10 cellular contexts compared by ENCODE assay signal in the genomic region with DNA sequence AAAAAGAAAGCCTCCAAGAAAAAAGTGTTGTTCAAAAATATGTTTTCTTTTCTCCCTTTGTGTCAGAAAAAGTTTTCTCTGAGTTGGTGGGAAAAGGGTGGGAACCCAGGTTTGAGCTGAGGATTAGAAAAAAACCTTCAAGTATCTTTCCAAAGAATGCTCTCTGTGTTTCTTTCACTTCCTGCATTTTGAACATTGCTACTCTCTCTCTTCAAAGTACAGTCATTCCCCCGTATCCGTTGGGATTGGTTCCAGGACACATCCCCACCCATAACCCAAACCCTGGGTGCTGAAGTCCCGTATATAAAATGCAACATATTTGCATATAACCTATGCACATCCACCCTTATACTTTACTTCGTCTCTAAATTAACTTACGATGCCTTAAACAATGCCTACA.
DNase-seq lines count a peak whose midpoint lies in the region; ATAC-seq, FAIRE-seq and TF ChIP-seq lines count a peak whose summit lies in the region.
"Had no signal": no experiment of that assay in that cellular context is flagged by ENCODE, and none has a peak within 500 bp of the region (broad histone marks: within the 10 kb centered on the region; RNA-seq: fewer than 3 reads in every experiment).

No MANE protein-coding gene starts in this region.

- H3K79me2 ChIP-seq in OCI-LY7 (ENCODE audit: insufficient read depth, low read depth, low read length), result no peaks in the 10 kb centered on the region
- no peaks in the 10 kb centered on the region for H3K79me2 ChIP-seq in endothelial cell of umbilical vein (ENCODE audit: control insufficient read depth, insufficient read depth, low read length)

- H3K9me3 ChIP-seq in BLaER1 (no peaks in the 10 kb centered on the region), OCI-LY7 (ENCODE audit: low read length) (no peaks in the 10 kb centered on the region), endothelial cell of umbilical vein (replicated peaks; ENCODE audit: control insufficient read depth, insufficient read depth, low read length) (no peaks in the 10 kb centered on the region), neuron (ENCODE audit: low read length) (no peaks in the 10 kb centered on the region)
- no peaks in the 10 kb centered on the region for H3K9me3 ChIP-seq in effector memory CD4-positive, alpha-beta T cell (ENCODE audit: control insufficient read depth, low read length)
- H3K9me3 ChIP-seq: MG63 had no signal

- POLR2A ChIA-PET in OCI-LY7 (lab: Charles Lee), result interaction anchor here (1.0 to 2.7 kb wide), 11 partner anchors 11 to 178 kb away, joined by 3 to 24 read pairs (median 5); a partner anchor contains a TSS
- POLR2A ChIA-PET in endothelial cell of umbilical vein (lab: Charles Lee), result no interaction called here

- FAIRE-seq in endothelial cell of umbilical vein (lab: Jason Lieb, UNC), result no peak
- FAIRE-seq: colon had no signal

- CTCF ChIA-PET in OCI-LY7 (lab: Charles Lee; ENCODE audit: unreplicated experiment), result no interaction called here
- CTCF ChIA-PET in endothelial cell of umbilical vein (lab: Charles Lee), result interaction anchor here (0.6 to 2.5 kb wide), 3 partner anchors 11 to 78 kb away, joined by 3 to 24 read pairs (median 3); no protein-coding TSS in a partner anchor

- H2AFZ ChIP-seq in OCI-LY7 (ENCODE audit: low read length) (peak overlapping the region; percentile 87; the same call in 1 of the 2 replicates), endothelial cell of umbilical vein (ENCODE audit: low read depth, low read length) (no peak overlapping the region), neuron (ENCODE audit: low read depth, low read length) (peak overlapping the region; percentile 51)

- DNase-seq in OCI-LY7 (ENCODE audit: low spot score) (peak; percentile 18), endothelial cell of umbilical vein (ENCODE audit: low read depth, low spot score) (no peak), anterior cingulate cortex (lab: John Stamatoyannopoulos, UW) (no peak)
- no peak for DNase-seq in effector memory CD4-positive, alpha-beta T cell
- DNase-seq: MG63 had no signal

- no TSS peak for BruUV-seq in OCI-LY7 (replicated peaks; lab: Mats Ljungman, UMichigan)
- no TSS peak for BruUV-seq in endothelial cell of umbilical vein (replicated peaks; lab: Mats Ljungman, UMichigan)

- intact Hi-C loops in OCI-LY7 (cut with micrococcal nuclease; ENCODE audit: unreplicated experiment), result no loop called here
- intact Hi-C loops in endothelial cell of umbilical vein (cut with micrococcal nuclease), result loop anchor here (10.0 kb wide), 1 partner anchor 281 kb away; no protein-coding TSS in a partner anchor

- H3K9ac ChIP-seq in BLaER1 (peak overlapping the region; percentile 80; the same call in 1 of the 2 replicates), endothelial cell of umbilical vein (replicated peaks; ENCODE audit: extremely low read depth, insufficient read depth, low read length) (no peak overlapping the region)

- H3K27me3 ChIP-seq in BLaER1, result no peaks in the 10 kb centered on the region
- H3K27me3 ChIP-seq in endothelial cell of umbilical vein (ENCODE audit: control insufficient read depth in 2 of 2, insufficient read depth in 2 of 2, low read length in 2 of 2), result no peaks in the 10 kb centered on the region
- H3K27me3 ChIP-seq in neuron (ENCODE audit: insufficient read depth, low read length), result no peaks in the 10 kb centered on the region
- no peaks in the 10 kb centered on the region for H3K27me3 ChIP-seq in effector memory CD4-positive, alpha-beta T cell (replicated peaks; ENCODE audit: control insufficient read depth, insufficient read depth, low read length, poor library complexity, severe bottlenecking)
- H3K27me3 ChIP-seq: MG63 had no signal

- TF ChIP-seq CTCF in OCI-LY7 (conservative IDR thresholded peaks at IDR 0.05; ENCODE audit: low read length) (no peak), endothelial cell of umbilical vein (IDR thresholded peaks at IDR 0.05; ENCODE audit: extremely low read depth in 1 of 2, insufficient read depth in 1 of 2, low read depth in 1 of 2, low read length in 2 of 2) (no peak)

- H3K4me3 ChIP-seq in BLaER1 (no peak overlapping the region), OCI-LY7 (ENCODE audit: low read depth, low read length, poor library complexity, severe bottlenecking) (peak overlapping the region; percentile 70), endothelial cell of umbilical vein (replicated peaks in 1 of 3; ENCODE audit: insufficient read depth in 1 of 3, low read depth in 1 of 3, low read length in 3 of 3) (no peak overlapping the region), neuron (ENCODE audit: low read length) (peak overlapping the region; percentile 57)
- H3K4me3 ChIP-seq in effector memory CD4-positive, alpha-beta T cell (ENCODE audit: insufficient read depth, low read depth, low read length, poor library complexity, severe bottlenecking), result no peak overlapping the region

- H4K20me1 ChIP-seq in BLaER1 (no peaks in the 10 kb centered on the region), OCI-LY7 (ENCODE audit: insufficient read depth, low read length) (no peaks in the 10 kb centered on the region), endothelial cell of umbilical vein (replicated peaks; ENCODE audit: control insufficient read depth, extremely low read depth, insufficient read depth, low read length) (no peaks in the 10 kb centered on the region)

- no peak for TF ChIP-seq POLR2A in endothelial cell of umbilical vein (IDR thresholded peaks at IDR 0.05; ENCODE audit: low read depth, low read length)

- dilution Hi-C loops in endothelial cell of umbilical vein (cut with MboI; ENCODE audit: extremely low pct_ligation_motif_present, low sequenced_read_pairs), result no loop called here

- H3K9me1 ChIP-seq in endothelial cell of umbilical vein (replicated peaks; ENCODE audit: control insufficient read depth, extremely low read depth, insufficient read depth, low read length), result no peaks in the 10 kb centered on the region

- H3K4me1 ChIP-seq in BLaER1 (peaks cover 96% of the 10 kb centered on the region), OCI-LY7 (ENCODE audit: insufficient read depth, low read length, poor library complexity, severe bottlenecking) (peaks cover 95% of the 10 kb centered on the region), endothelial cell of umbilical vein (ENCODE audit: control insufficient read depth, extremely low read depth, insufficient read depth, low read length) (peaks cover 42% of the 10 kb centered on the region), neuron (ENCODE audit: insufficient read depth, low read length) (peaks cover 63% of the 10 kb centered on the region)
- H3K4me1 ChIP-seq in effector memory CD4-positive, alpha-beta T cell (ENCODE audit: control insufficient read depth, insufficient read depth, low read length, poor library complexity, severe bottlenecking), result no peaks in the 10 kb centered on the region

- H3K4me2 ChIP-seq in BLaER1 (peak overlapping the region; percentile 83), OCI-LY7 (ENCODE audit: low read length) (peak overlapping the region; percentile 89), endothelial cell of umbilical vein (ENCODE audit: insufficient read depth, low read length) (peak overlapping the region; percentile 81)

- H3K36me3 ChIP-seq in BLaER1 (no peaks in the 10 kb centered on the region), OCI-LY7 (ENCODE audit: insufficient read depth, low read length) (no peaks in the 10 kb centered on the region), endothelial cell of umbilical vein (ENCODE audit: control insufficient read depth in 2 of 2, extremely low read depth in 1 of 2, insufficient read depth in 2 of 2, low read length in 2 of 2) (no peaks in the 10 kb centered on the region), neuron (ENCODE audit: insufficient read depth, low read length) (no peaks in the 10 kb centered on the region)
- H3K36me3 ChIP-seq in effector memory CD4-positive, alpha-beta T cell (ENCODE audit: control insufficient read depth, insufficient read depth, low read length), result no peaks in the 10 kb centered on the region
- H3K36me3 ChIP-seq: MG63 had no signal

- no peaks in the 10 kb centered on the region for H3K9me2 ChIP-seq in OCI-LY7 (ENCODE audit: insufficient read depth, low read length)

- H3K27ac ChIP-seq in BLaER1 (peak overlapping the region; percentile 88; the same call in 1 of the 2 replicates), OCI-LY7 (ENCODE audit: low read depth, low read length, poor library complexity, severe bottlenecking) (peak overlapping the region; percentile 97), endothelial cell of umbilical vein (ENCODE audit: insufficient read depth, low read depth, low read length) (no peak overlapping the region)
- no peak overlapping the region for H3K27ac ChIP-seq in effector memory CD4-positive, alpha-beta T cell (ENCODE audit: insufficient read depth, low read length, poor library complexity, severe bottlenecking)

- ATAC-seq in HG02885 (IDR thresholded peaks at IDR 0.05; ENCODE audit: poor library complexity, unreplicated experiment), result no peak
- ATAC-seq in HG03469 (IDR thresholded peaks at IDR 0.05; ENCODE audit: unreplicated experiment), result no peak

TF ChIP-seq in endothelial cell of umbilical vein, 7 proteins besides CTCF, POLR2A, EP300 and RAD21:
- TF ChIP-seq GATA2 (IDR thresholded peaks at IDR 0.05; ENCODE audit: insufficient read depth, insufficient read length, low read depth, low read length) (no peak), JUN (IDR thresholded peaks at IDR 0.05; ENCODE audit: borderline replicate concordance, insufficient read depth, insufficient read length, low read depth) (no peak), EZH2 (IDR thresholded peaks at IDR 0.05; ENCODE audit: borderline replicate concordance, low read depth, low read length, severe bottlenecking) (no peak), FOS (IDR thresholded peaks at IDR 0.05; ENCODE audit: borderline replicate concordance, insufficient read depth, low read length) (no peak), POLR2AphosphoS5 (IDR thresholded peaks at IDR 0.05; ENCODE audit: insufficient read depth, low read depth, low read length) (no peak), MYC (IDR thresholded peaks at IDR 0.05; ENCODE audit: low read depth, low read length) (no peak)
- TF ChIP-seq, protein P1, sequence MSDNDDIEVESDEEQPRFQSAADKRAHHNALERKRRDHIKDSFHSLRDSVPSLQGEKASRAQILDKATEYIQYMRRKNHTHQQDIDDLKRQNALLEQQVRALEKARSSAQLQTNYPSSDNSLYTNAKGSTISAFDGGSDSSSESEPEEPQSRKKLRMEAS (IDR thresholded peaks at IDR 0.05; ENCODE audit: insufficient read depth, insufficient read length), result no peak

Comparison
In these comparisons a context has a peak if more than half of its experiments do, and no peak if none do; other contexts are left out.
1. H3K27ac ChIP-seq: peak in BLaER1 (single experiment) and OCI-LY7 (single experiment); none in endothelial cell of umbilical vein (single experiment) and effector memory CD4-positive, alpha-beta T cell (single experiment).
2. H3K4me3 ChIP-seq: peak in OCI-LY7 (single experiment) and neuron (single experiment); none in BLaER1 (single experiment), endothelial cell of umbilical vein (0 of 3) and effector memory CD4-positive, alpha-beta T cell (single experiment).
3. Peak in every context shown above with its lines, with median percentiles within 50 percentile points of each other: H3K4me2 ChIP-seq.